Comparison of ENCODE assay signal across 12 cellular contexts in the genomic region with DNA sequence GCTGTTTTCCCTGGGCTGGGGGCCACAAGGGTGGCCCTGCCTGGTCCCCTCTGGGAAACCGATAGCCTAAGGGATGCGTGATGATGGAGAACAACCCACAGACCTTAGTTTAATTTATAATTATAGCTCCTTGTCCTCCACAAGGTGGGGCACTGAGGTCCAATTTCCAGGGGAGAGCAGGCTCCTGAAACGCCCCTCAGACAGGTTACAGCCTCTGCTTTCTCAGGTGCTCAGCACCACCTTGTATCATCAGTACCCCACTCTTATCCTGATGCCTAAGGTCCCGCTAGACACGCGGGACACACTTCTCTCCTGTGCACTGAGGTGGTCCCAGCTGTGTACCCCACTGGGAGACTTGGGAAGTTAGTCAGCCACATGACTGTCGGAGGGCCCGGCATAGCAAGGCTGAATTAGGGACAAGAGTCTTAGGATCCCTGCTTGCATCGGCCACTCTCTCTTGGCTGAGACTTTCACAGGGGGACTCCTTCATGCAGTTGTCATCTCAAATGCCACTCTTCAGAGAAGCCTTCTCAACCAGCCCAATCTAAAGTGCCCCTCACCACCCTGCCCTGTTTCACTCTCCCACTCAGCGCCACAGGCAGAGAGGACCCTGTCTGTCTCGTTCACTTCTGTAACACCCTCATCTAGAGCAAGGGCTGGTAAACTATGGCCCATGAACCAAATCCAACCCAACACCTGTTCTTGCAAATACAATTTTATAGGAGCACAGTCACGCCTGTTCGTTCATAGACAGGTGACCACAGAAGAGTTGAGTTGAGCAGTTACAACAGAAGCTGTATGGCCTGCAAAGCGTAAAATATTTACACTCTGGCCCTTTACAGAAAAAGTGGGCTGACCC. TPM values are rescaled to one million over a fixed set of nuclear protein-coding genes. Genes with fewer than 3 reads are reported as not detected.
"Had no signal": no experiment of that assay in that cellular context is flagged by ENCODE, and none has a peak within 500 bp of the region (broad histone marks: within the 10 kb centered on the region; RNA-seq: fewer than 3 reads in every experiment).

No MANE protein-coding gene starts in this region.

- DNase-seq: activated CD4-positive, alpha-beta memory T cell treated with anti-CD3 and anti-CD28 coated beads, Interleukin-2, amount 10 ng/mL, durations not matched to agents 7 days and 5 days; activated CD4-positive, alpha-beta T cell treated with anti-CD3 and anti-CD28 coated beads for 36 hours; activated CD8-positive, alpha-beta memory T cell treated with anti-CD3 and anti-CD28 coated beads, Interleukin-2, amount 50 U/mL, for 48 hours; activated naive CD4-positive, alpha-beta T cell treated with Interleukin-2 at 50 U/mL for 16 hours; head of caudate nucleus; immature natural killer cell; ovary; stimulated activated CD4-positive, alpha-beta T cell treated with anti-CD3 and anti-CD28 coated beads, Interleukin-1b, Interleukin-23, amount 100 ng/mL, for 48 hours had no signal

- H3K9me3 Mint-ChIP-seq: activated CD4-positive, alpha-beta memory T cell treated with anti-CD3 and anti-CD28 coated beads, Interleukin-2, amount 10 ng/mL, durations not matched to agents 7 days and 5 days; immature natural killer cell had no signal

- H3K36me3 ChIP-seq: ovary had no signal

- H3K27ac Mint-ChIP-seq: activated CD4-positive, alpha-beta memory T cell treated with anti-CD3 and anti-CD28 coated beads, Interleukin-2, amount 10 ng/mL, durations not matched to agents 7 days and 5 days; activated CD4-positive, alpha-beta T cell treated with anti-CD3 and anti-CD28 coated beads for 36 hours had no signal

- H3K4me1 Mint-ChIP-seq: activated CD4-positive, alpha-beta memory T cell treated with anti-CD3 and anti-CD28 coated beads, Interleukin-2, amount 10 ng/mL, durations not matched to agents 7 days and 5 days; activated CD4-positive, alpha-beta T cell treated with anti-CD3 and anti-CD28 coated beads for 36 hours; immature natural killer cell had no signal

- H3K4me3 Mint-ChIP-seq: activated CD4-positive, alpha-beta memory T cell treated with anti-CD3 and anti-CD28 coated beads, Interleukin-2, amount 10 ng/mL, durations not matched to agents 7 days and 5 days; activated CD4-positive, alpha-beta T cell treated with anti-CD3 and anti-CD28 coated beads for 36 hours; immature natural killer cell had no signal

- H3K27ac ChIP-seq: cardiac muscle cell, epithelial cell of prostate, ovary had no signal

- H3K27me3 Mint-ChIP-seq: activated CD4-positive, alpha-beta memory T cell treated with anti-CD3 and anti-CD28 coated beads, Interleukin-2, amount 10 ng/mL, durations not matched to agents 7 days and 5 days; activated CD4-positive, alpha-beta T cell treated with anti-CD3 and anti-CD28 coated beads for 36 hours had no signal

- H3K4me3 ChIP-seq: cardiac muscle cell, ovary had no signal

- H3K27me3 ChIP-seq: cardiac muscle cell, ovary had no signal

- ATAC-seq: activated CD4-positive, alpha-beta T cell treated with anti-CD3 and anti-CD28 coated beads for 36 hours had no signal

- H3K9me3 ChIP-seq: ovary had no signal

RNA-seq across cellular contexts. Expression of a gene that starts 20.4 kb away (rescaled TPM):
- total RNA-seq: activated CD4-positive, alpha-beta memory T cell treated with anti-CD3 and anti-CD28 coated beads, Interleukin-2, amount 10 ng/mL, durations not matched to agents 7 days and 5 days; activated CD4-positive, alpha-beta T cell treated with anti-CD3 and anti-CD28 coated beads for 36 hours; fibroblast of lung; T-helper 1 cell treated with Interleukin-12 subunit alpha and Interleukin-12 subunit beta and Interleukin-4 antibody, amounts not matched to agents 30 ng/mL and 1 ng/mL, for 36 hours had no signal
